ENCODE assay signal across 19 cellular contexts in the genomic region with DNA sequence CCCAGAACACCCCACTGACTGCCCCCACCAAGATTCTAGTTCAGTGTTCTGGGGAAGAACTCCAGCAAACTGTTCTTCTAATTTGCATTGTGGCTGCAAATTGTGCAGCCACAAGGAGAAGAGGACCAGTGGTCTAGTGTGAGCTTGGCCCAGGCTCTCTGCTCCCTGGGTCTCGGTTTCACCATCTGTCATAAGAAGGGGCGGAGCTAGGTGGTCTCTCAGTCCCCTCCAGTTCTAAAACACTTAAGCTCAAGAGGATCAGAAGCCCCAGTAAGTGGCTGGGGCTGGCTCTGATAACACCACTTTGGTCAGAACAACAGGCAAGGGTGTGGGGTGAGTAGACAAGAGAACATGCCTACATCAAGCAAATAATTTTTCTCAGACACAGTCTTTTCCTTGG.
DNase-seq lines count a peak whose midpoint lies in the region; ATAC-seq and TF ChIP-seq lines count a peak whose summit lies in the region.
"Had no signal": no experiment of that assay in that cellular context is flagged by ENCODE, and none has a peak within 500 bp of the region (broad histone marks: within the 10 kb centered on the region; RNA-seq: fewer than 3 reads in every experiment).

No MANE protein-coding gene starts in this region.

- peaks cover 4% of the 10 kb centered on the region for H3K27me3 Mint-ChIP-seq in endothelial cell (ENCODE audit: unreplicated experiment)

- H3K79me2 ChIP-seq in OCI-LY3 (ENCODE audit: low read length): no peaks in the 10 kb centered on the region

- peak; percentile 87 for DNase-seq in DMS79 treated with DMSO at 0.1 percent for 48 hours (lab: John Stamatoyannopoulos, UW)
- DNase-seq in endothelial cell (ENCODE audit: low spot score): no peak
- no peak for DNase-seq in activated CD8-positive, alpha-beta memory T cell treated with anti-CD3 and anti-CD28 coated beads, Interleukin-2, amount 50 U/mL, for 48 hours
- DNase-seq in NK-92 treated with Interleukin-12 subunit alpha and Interleukin-12 subunit beta, amount 100 ng/mL, for 24 hours (lab: John Stamatoyannopoulos, UW): no peak
- DNase-seq: activated CD4-positive, alpha-beta T cell treated with anti-CD3 and anti-CD28 coated beads for 1 hour; activated effector memory CD4-positive, alpha-beta T cell treated with Interleukin-2 at 50 U/mL for 16 hours; activated T-cell treated with anti-CD3 and anti-CD28 coated beads for 4 hours; effector CD8-positive, alpha-beta T cell; stimulated activated naive CD4-positive, alpha-beta T cell treated with Interleukin-2 at 50 U/mL for 16 hours had no signal

- peak; percentile 39 for ATAC-seq in HG02938 (IDR thresholded peaks at IDR 0.05; ENCODE audit: unreplicated experiment)

- peak overlapping the region; percentile 65 for H3K4me3 ChIP-seq in OCI-LY3 (ENCODE audit: low read length)
- H3K4me3 ChIP-seq: SK-N-MC had no signal

- H3K27me3 ChIP-seq in OCI-LY3 (ENCODE audit: low read depth, low read length): no peaks in the 10 kb centered on the region

- no peaks in the 10 kb centered on the region for H3K36me3 ChIP-seq in OCI-LY3 (replicated peaks; ENCODE audit: low read depth, low read length)

- no peak overlapping the region for H2AFZ ChIP-seq in OCI-LY3 (ENCODE audit: low read depth, low read length)

- no peaks in the 10 kb centered on the region for H3K36me3 Mint-ChIP-seq in endothelial cell (ENCODE audit: low read depth, unreplicated experiment)
- H3K36me3 Mint-ChIP-seq: activated naive CD8-positive, alpha-beta T cell; IgD-negative memory B cell; mesothelial cell of epicardium; naive thymus-derived CD4-positive, alpha-beta T cell had no signal

- no peaks in the 10 kb centered on the region for H4K20me1 ChIP-seq in OCI-LY3 (ENCODE audit: insufficient read depth, low read length)

- H3K4me1 Mint-ChIP-seq in endothelial cell (ENCODE audit: unreplicated experiment): peaks cover 9% of the 10 kb centered on the region
- H3K4me1 Mint-ChIP-seq: mesothelial cell of epicardium had no signal

- no peaks in the 10 kb centered on the region for H3K9me3 ChIP-seq in OCI-LY3 (ENCODE audit: insufficient read depth, low read length)

- H3K27ac Mint-ChIP-seq in endothelial cell (ENCODE audit: unreplicated experiment): no peak overlapping the region
- H3K27ac Mint-ChIP-seq: activated CD8-positive, alpha-beta T cell treated with anti-CD3 and anti-CD28 coated beads for 36 hours; activated naive CD8-positive, alpha-beta T cell; IgD-negative memory B cell; mesothelial cell of epicardium; naive thymus-derived CD4-positive, alpha-beta T cell had no signal

- H3K4me3 Mint-ChIP-seq in endothelial cell (ENCODE audit: unreplicated experiment): no peak overlapping the region
- H3K4me3 Mint-ChIP-seq: activated CD8-positive, alpha-beta T cell treated with anti-CD3 and anti-CD28 coated beads for 36 hours; activated naive CD8-positive, alpha-beta T cell; mesothelial cell of epicardium; naive thymus-derived CD4-positive, alpha-beta T cell had no signal

- no peak for TF ChIP-seq CTCF in OCI-LY3 (IDR thresholded peaks at IDR 0.05; ENCODE audit: low read depth, low read length)
- TF ChIP-seq CTCF in endothelial cell (IDR thresholded peaks at IDR 0.05; ENCODE audit: unreplicated experiment): no peak

- peak overlapping the region; percentile 96 for H3K27ac ChIP-seq in OCI-LY3 (ENCODE audit: low read length)
- H3K27ac ChIP-seq: RWPE1, SK-N-MC had no signal

- peak overlapping the region; percentile 91 for H3K4me2 ChIP-seq in OCI-LY3 (ENCODE audit: low read length)

- no peaks in the 10 kb centered on the region for H3K9me3 Mint-ChIP-seq in endothelial cell (ENCODE audit: unreplicated experiment)
- H3K9me3 Mint-ChIP-seq: activated CD8-positive, alpha-beta T cell treated with anti-CD3 and anti-CD28 coated beads for 36 hours; IgD-negative memory B cell; mesothelial cell of epicardium; naive thymus-derived CD4-positive, alpha-beta T cell had no signal

- peaks cover 73% of the 10 kb centered on the region for H3K4me1 ChIP-seq in OCI-LY3 (ENCODE audit: low read length)

- peak; percentile 18 for TF ChIP-seq POLR2A in GM19099 (IDR thresholded peaks at IDR 0.05; ENCODE audit: extremely low read depth, insufficient read length, low read depth)

- H3K9ac ChIP-seq in OCI-LY3 (ENCODE audit: low read length): peak overlapping the region; percentile 80
